In genomic region chr9:79279356-79279755, GRCh38 we compare ENCODE assay signal across 27 cellular contexts.
"Had no signal": no experiment of that assay in that cellular context is flagged by ENCODE, and none has a peak within 500 bp of the region (broad histone marks: within the 10 kb centered on the region; RNA-seq: fewer than 3 reads in every experiment).

No MANE protein-coding gene starts in this region.

- H3K36me3 ChIP-seq: neural progenitor cell, prostate gland, right atrium auricular region, suprapubic skin, transverse colon, upper lobe of right lung, uterus had no signal

- H3K36me3 Mint-ChIP-seq: immature natural killer cell; memory B cell; mesothelial cell of epicardium; naive thymus-derived CD4-positive, alpha-beta T cell; neural progenitor cell had no signal

- H3K4me1 Mint-ChIP-seq: immature natural killer cell; memory B cell; mesothelial cell of epicardium; naive thymus-derived CD4-positive, alpha-beta T cell; nephron; stimulated activated naive CD8-positive, alpha-beta T cell treated with anti-CD3 and anti-CD28 coated beads, Interleukin-15, amount 100 ng/mL, for 72 hours had no signal

- H3K4me1 ChIP-seq: prostate gland, right atrium auricular region, suprapubic skin, transverse colon, upper lobe of right lung, uterus had no signal

- H3K27me3 ChIP-seq: neural progenitor cell, right atrium auricular region, suprapubic skin, transverse colon, upper lobe of right lung, uterus had no signal

- H3K27me3 Mint-ChIP-seq: stimulated activated naive CD8-positive, alpha-beta T cell treated with anti-CD3 and anti-CD28 coated beads, Interleukin-15, amount 100 ng/mL, for 72 hours had no signal

- H3K9me3 Mint-ChIP-seq: mesothelial cell of epicardium, nephron had no signal

- ATAC-seq: naive thymus-derived CD4-positive, alpha-beta T cell; sciatic nerve; stimulated activated naive CD8-positive, alpha-beta T cell treated with anti-CD3 and anti-CD28 coated beads, Interleukin-15, amount 100 ng/mL, for 72 hours; upper lobe of right lung had no signal

- H3K27ac Mint-ChIP-seq: immature natural killer cell; memory B cell; mesothelial cell of epicardium; naive thymus-derived CD4-positive, alpha-beta T cell; nephron; neural progenitor cell; stimulated activated naive CD8-positive, alpha-beta T cell treated with anti-CD3 and anti-CD28 coated beads, Interleukin-15, amount 100 ng/mL, for 72 hours had no signal

- H3K4me3 Mint-ChIP-seq: immature natural killer cell; memory B cell; mesothelial cell of epicardium; naive thymus-derived CD4-positive, alpha-beta T cell; nephron; neural progenitor cell; stimulated activated naive CD8-positive, alpha-beta T cell treated with anti-CD3 and anti-CD28 coated beads, Interleukin-15, amount 100 ng/mL, for 72 hours had no signal

- H3K9ac ChIP-seq: neural progenitor cell had no signal

- DNase-seq: dermis blood vessel endothelial cell; effector memory CD4-positive, alpha-beta T cell; hypothalamus; immature natural killer cell; islet precursor cell; kidney glomerular epithelial cell; naive thymus-derived CD4-positive, alpha-beta T cell; stimulated activated CD4-positive, alpha-beta T cell treated with anti-CD3 and anti-CD28 coated beads, Interleukin-12 subunit alpha, Interleukin-12 subunit beta, amount 100 ng/mL, for 4 hours; stimulated activated CD4-positive, alpha-beta T cell treated with anti-CD3 and anti-CD28 coated beads, Interleukin-1b, Interleukin-23, amount 100 ng/mL, for 48 hours; stimulated activated CD4-positive, alpha-beta T cell treated with anti-CD3 and anti-CD28 coated beads, Interleukin-4, amount 100 ng/mL, for 1 hour; stimulated activated CD8-positive, alpha-beta memory T cell treated with anti-CD3 and anti-CD28 coated beads, Interleukin-4, amount 100 ng/mL, for 48 hours; stimulated activated naive CD4-positive, alpha-beta T cell; stimulated activated naive CD8-positive, alpha-beta T cell treated with anti-CD3 and anti-CD28 coated beads, Interleukin-15, amount 100 ng/mL, for 72 hours; transverse colon; upper lobe of right lung; uterus had no signal

- H3K4me3 ChIP-seq: coronary artery, lung, neural progenitor cell, prostate gland, right atrium auricular region, smooth muscle cell, suprapubic skin, transverse colon, upper lobe of right lung, uterus had no signal

- H3K27ac ChIP-seq: coronary artery, neural progenitor cell, prostate gland, right atrium auricular region, suprapubic skin, transverse colon, upper lobe of right lung, uterus had no signal

- H3K9me3 ChIP-seq: prostate gland, right atrium auricular region, suprapubic skin, transverse colon, upper lobe of right lung, uterus had no signal
